28 cellular contexts compared by ENCODE assay signal in genomic region chr1:65323246-65323645, GRCh38. TPM values are rescaled to one million over a fixed set of nuclear protein-coding genes. Genes with fewer than 3 reads are reported as not detected.
DNase-seq lines count a peak whose midpoint lies in the region; ATAC-seq and TF ChIP-seq lines count a peak whose summit lies in the region.
"Had no signal": no experiment of that assay in that cellular context is flagged by ENCODE, and none has a peak within 500 bp of the region (broad histone marks: within the 10 kb centered on the region; RNA-seq: fewer than 3 reads in every experiment).

No MANE protein-coding gene starts in this region.

- H3K9me3 ChIP-seq in vagina, result no peaks in the 10 kb centered on the region
- H3K9me3 ChIP-seq in CD8-positive, alpha-beta memory T cell (ENCODE audit: low read length), result no peaks in the 10 kb centered on the region
- H3K9me3 ChIP-seq in WERI-Rb-1 (ENCODE audit: severe bottlenecking), result no peaks in the 10 kb centered on the region
- H3K9me3 ChIP-seq: adrenal gland, colonic mucosa had no signal

- H3K4me1 Mint-ChIP-seq in GM23338, result peaks cover 5% of the 10 kb centered on the region; the same call in 2 of the 3 replicates
- no peaks in the 10 kb centered on the region for H3K4me1 Mint-ChIP-seq in CD8-positive, alpha-beta memory T cell

- no peaks in the 10 kb centered on the region for H3K36me3 Mint-ChIP-seq in GM23338 (ENCODE audit: low read depth)
- peaks cover 4 to 32% (median 10%) of the 10 kb centered on the region in 3 donors for H3K36me3 Mint-ChIP-seq in CD8-positive, alpha-beta memory T cell

- peak overlapping the region; percentile 28; the same call in 1 of the 2 replicates for H3K27ac Mint-ChIP-seq in GM23338
- no peak overlapping the region for H3K27ac Mint-ChIP-seq in CD8-positive, alpha-beta memory T cell
- H3K27ac Mint-ChIP-seq: activated CD4-positive, alpha-beta T cell treated with anti-CD3 and anti-CD28 coated beads, Interleukin-2, amount 10 ng/mL, durations not matched to agents 7 days and 5 days; naive B cell had no signal

- CTCF ChIA-PET in CD8-positive, alpha-beta memory T cell (lab: Charles Lee), result no interaction called here

- H3K27me3 ChIP-seq in GM23338 (ENCODE audit: insufficient read depth) (no peaks in the 10 kb centered on the region), vagina (no peaks in the 10 kb centered on the region), WERI-Rb-1 (ENCODE audit: insufficient read depth, low read depth, severe bottlenecking) (no peaks in the 10 kb centered on the region)
- no peaks in the 10 kb centered on the region for H3K27me3 ChIP-seq in CD8-positive, alpha-beta memory T cell (ENCODE audit: insufficient read depth, low read length, poor library complexity, severe bottlenecking)
- H3K27me3 ChIP-seq: adrenal gland, colonic mucosa, heart left ventricle had no signal

- no peak overlapping the region for H3K4me3 ChIP-seq in GM23338
- H3K4me3 ChIP-seq in vagina, result no peak overlapping the region
- no peak overlapping the region for H3K4me3 ChIP-seq in CD8-positive, alpha-beta memory T cell (ENCODE audit: low read length)
- H3K4me3 ChIP-seq in WERI-Rb-1 (ENCODE audit: low read depth, low read length), result no peak overlapping the region
- H3K4me3 ChIP-seq: adrenal gland, colonic mucosa, GM23248, heart left ventricle, smooth muscle cell had no signal

- H3K27ac ChIP-seq in GM23338 (ENCODE audit: low read depth) (no peak overlapping the region), epithelial cell of prostate (peak overlapping the region; percentile 6), vagina (no peak overlapping the region), WERI-Rb-1 (no peak overlapping the region)
- H3K27ac ChIP-seq in CD8-positive, alpha-beta memory T cell (ENCODE audit: low read depth, low read length), result no peak overlapping the region
- H3K27ac ChIP-seq: adrenal gland, colonic mucosa, GM23248, heart left ventricle, HL-60 had no signal

- H2AFZ ChIP-seq in GM23338, result no peak overlapping the region
- H2AFZ ChIP-seq: GM23248 had no signal

- no peaks in the 10 kb centered on the region for H4K20me1 ChIP-seq in GM23338 (replicated peaks; ENCODE audit: insufficient read depth)

- no peaks in the 10 kb centered on the region; the same call in 2 of the 3 replicates for H3K9me3 Mint-ChIP-seq in GM23338
- peaks cover 3 to 11% (median 3%) of the 10 kb centered on the region in 5 donors for H3K9me3 Mint-ChIP-seq in CD8-positive, alpha-beta memory T cell

- intact Hi-C loops in vagina (cut with DNase I), result no loop called here

- TF ChIP-seq CTCF in GM23338 (conservative IDR thresholded peaks at IDR 0.05; ENCODE audit: low read depth in 2 of 2), result no peak
- TF ChIP-seq CTCF in vagina (IDR thresholded peaks at IDR 0.05), result no peak
- TF ChIP-seq CTCF in WERI-Rb-1 (IDR thresholded peaks at IDR 0.05; ENCODE audit: low read depth, low read length), result no peak

- H3K4me1 ChIP-seq in GM23338 (ENCODE audit: insufficient read depth) (no peaks in the 10 kb centered on the region), vagina (no peaks in the 10 kb centered on the region)
- H3K4me1 ChIP-seq in CD8-positive, alpha-beta memory T cell (ENCODE audit: insufficient read depth, low read length), result no peaks in the 10 kb centered on the region
- H3K4me1 ChIP-seq: colonic mucosa had no signal

- DNase-seq in NCI-H82 (lab: John Stamatoyannopoulos, UW) (peak; percentile 36), NCI-H82 treated with DMSO at 0.1 percent for 48 hours (lab: John Stamatoyannopoulos, UW; ENCODE audit: unreplicated experiment) (no peak), GM23338 (ENCODE audit: low spot score) (no peak), RPMI8226 (peak; percentile 18), epithelial cell of prostate (ENCODE audit: low read depth, low spot score) (no peak), vagina (ENCODE audit: extremely low spot score in 2 of 2) (no peak), WERI-Rb-1 (no peak)
- no peak for DNase-seq in CD8-positive, alpha-beta memory T cell
- DNase-seq: 8988T; activated CD4-positive, alpha-beta T cell treated with anti-CD3 and anti-CD28 coated beads, Interleukin-2, amount 10 ng/mL, durations not matched to agents 7 days and 5 days; activated gamma-delta T cell; adrenal gland; colonic mucosa; DMS53; GM23248; heart left ventricle; left colon; mesendoderm; naive B cell; NCI-H1436 treated with DMSO at 0.1 percent for 48 hours; NCI-H524; nucleus accumbens; Right ventricle myocardium superior; stimulated activated CD4-positive, alpha-beta T cell treated with anti-CD3 and anti-CD28 coated beads, Interleukin-2, amount 100 ng/mL, for 48 hours; stimulated activated naive CD4-positive, alpha-beta T cell; SW 1271 had no signal

- no peaks in the 10 kb centered on the region for H3F3A ChIP-seq in GM23338 (replicated peaks; ENCODE audit: low read depth)

- H3K27me3 Mint-ChIP-seq in GM23338 (ENCODE audit: insufficient read depth, low read depth, poor library complexity), result peaks cover 2% of the 10 kb centered on the region
- H3K27me3 Mint-ChIP-seq in CD8-positive, alpha-beta memory T cell, result peaks cover 0 to 5% of the 10 kb centered on the region in 2 donors
- H3K27me3 Mint-ChIP-seq: activated CD4-positive, alpha-beta T cell treated with anti-CD3 and anti-CD28 coated beads, Interleukin-2, amount 10 ng/mL, durations not matched to agents 7 days and 5 days had no signal

- no peaks in the 10 kb centered on the region for H3K9me2 ChIP-seq in GM23338 (ENCODE audit: insufficient read depth)

- H3K4me2 ChIP-seq in GM23338, result no peak overlapping the region
- H3K4me2 ChIP-seq: smooth muscle cell had no signal

- POLR2A ChIA-PET in CD8-positive, alpha-beta memory T cell (lab: Charles Lee), result no interaction called here

- H3K4me3 Mint-ChIP-seq in GM23338, result no peak overlapping the region
- H3K4me3 Mint-ChIP-seq in CD8-positive, alpha-beta memory T cell, result no peak overlapping the region
- H3K4me3 Mint-ChIP-seq: activated CD4-positive, alpha-beta T cell treated with anti-CD3 and anti-CD28 coated beads, Interleukin-2, amount 10 ng/mL, durations not matched to agents 7 days and 5 days; naive B cell had no signal

- no peaks in the 10 kb centered on the region for H3K79me2 ChIP-seq in GM23338 (replicated peaks; ENCODE audit: insufficient read depth)

- no peaks in the 10 kb centered on the region for H3K36me3 ChIP-seq in GM23338 (ENCODE audit: insufficient read depth)
- no peaks in the 10 kb centered on the region for H3K36me3 ChIP-seq in vagina
- H3K36me3 ChIP-seq in CD8-positive, alpha-beta memory T cell (ENCODE audit: insufficient read depth, low read length), result no peaks in the 10 kb centered on the region
- H3K36me3 ChIP-seq in WERI-Rb-1, result no peaks in the 10 kb centered on the region
- H3K36me3 ChIP-seq: adrenal gland, colonic mucosa, heart left ventricle had no signal

- no peak for ATAC-seq in GM23338
- ATAC-seq: heart left ventricle, left colon had no signal

- TF ChIP-seq POLR2A in vagina (IDR thresholded peaks at IDR 0.05), result no peak

RNA-seq across cellular contexts. Expression of gene DNAJC6, which starts 13.9 kb away (rescaled TPM):
- 4.6 and 7.4 TPM in 2 replicates for total RNA-seq in GM23338 (2014; rRNA removed; shearing (Covaris generic))
- 1.6 and 2.4 TPM in 2 replicates for polyA plus RNA-seq in GM23338 (2016; fragmentation: Nextera tagmentation; extraction: Ambion mirVana)
- total RNA-seq in vagina, result 5.6 TPM
- total RNA-seq in CD8-positive, alpha-beta memory T cell, result 1 to 10 TPM; 5.1 to 5.6 TPM
- polyA plus RNA-seq in CD8-positive, alpha-beta memory T cell, result 1.0 TPM

Comparison
In these comparisons a context has a peak if more than half of its experiments do, and no peak if none do; other contexts are left out.
1. DNase-seq: peak in NCI-H82 (single experiment) and RPMI8226 (single experiment); none in NCI-H82 treated with DMSO at 0.1 percent for 48 hours (single experiment), GM23338 (single experiment), epithelial cell of prostate (single experiment), vagina (0 of 2), CD8-positive, alpha-beta memory T cell (0 of 5) and WERI-Rb-1 (single experiment).